ENCODE assay signal across 9 cellular contexts in genomic region chr7:130273081-130273699, GRCh38. TPM values are rescaled to one million over a fixed set of nuclear protein-coding genes. Genes with fewer than 3 reads are reported as not detected.
DNase-seq lines count a peak whose midpoint lies in the region; ATAC-seq and TF ChIP-seq lines count a peak whose summit lies in the region.
"Had no signal": no experiment of that assay in that cellular context is flagged by ENCODE, and none has a peak within 500 bp of the region (broad histone marks: within the 10 kb centered on the region; RNA-seq: fewer than 3 reads in every experiment).

No MANE protein-coding gene starts in this region.

- no peak for TF ChIP-seq POLR2A in stomach (IDR thresholded peaks at IDR 0.05)

- intact Hi-C loops in stomach (cut with DNase I; ENCODE audit: low total_unique reads), result no loop called here

- peak overlapping the region in 1 of 5 donors; percentile 43 for H3K27ac ChIP-seq in stomach
- H3K27ac ChIP-seq in effector memory CD4-positive, alpha-beta T cell (ENCODE audit: insufficient read depth, low read length, poor library complexity, severe bottlenecking), result no peak overlapping the region

- ATAC-seq in activated T-cell treated with anti-CD3 and anti-CD28 coated beads, Interleukin-2, amount 50 U/mL, for 4 hours, result no peak
- ATAC-seq in HG02798 (IDR thresholded peaks at IDR 0.05; ENCODE audit: poor library complexity, unreplicated experiment) (no peak), HG02884 (IDR thresholded peaks at IDR 0.05; ENCODE audit: unreplicated experiment) (no peak)

- peaks cover 4 to 25% (median 13%) of the 10 kb centered on the region in 4 donors for H3K4me1 ChIP-seq in stomach
- no peaks in the 10 kb centered on the region for H3K4me1 ChIP-seq in effector memory CD4-positive, alpha-beta T cell (ENCODE audit: control insufficient read depth, insufficient read depth, low read length, poor library complexity, severe bottlenecking)

- H3K36me3 ChIP-seq in stomach, result no peaks in the 10 kb centered on the region
- H3K36me3 ChIP-seq in effector memory CD4-positive, alpha-beta T cell (ENCODE audit: control insufficient read depth, insufficient read depth, low read length), result no peaks in the 10 kb centered on the region

- H3K4me3 ChIP-seq in AG10803 (ENCODE audit: low read length) (peak overlapping the region; percentile 26), stomach (peak overlapping the region; percentile 21 to 28 (median 23))
- H3K4me3 ChIP-seq in effector memory CD4-positive, alpha-beta T cell (ENCODE audit: insufficient read depth, low read depth, low read length, poor library complexity, severe bottlenecking), result no peak overlapping the region

- peaks cover 9% of the 10 kb centered on the region for H3K27me3 Mint-ChIP-seq in activated T-cell treated with anti-CD3 and anti-CD28 coated beads, Interleukin-2, amount 50 U/mL, for 4 hours (ENCODE audit: low read depth)

- DNase-seq in AG10803 (ENCODE audit: low read depth) (peak; percentile 28), NCI-H1092 (lab: John Stamatoyannopoulos, UW) (peak; percentile 96), iPS DF 19.7 (ENCODE audit: low read depth, low spot score) (peak; percentile 94), stomach (no peak)
- no peak for DNase-seq in activated T-cell treated with anti-CD3 and anti-CD28 coated beads, Interleukin-2, amount 50 U/mL, for 4 hours
- no peak for DNase-seq in effector memory CD4-positive, alpha-beta T cell

- H3K36me3 Mint-ChIP-seq in activated T-cell treated with anti-CD3 and anti-CD28 coated beads, Interleukin-2, amount 50 U/mL, for 4 hours (ENCODE audit: insufficient read depth), result no peaks in the 10 kb centered on the region

- TF ChIP-seq CTCF in AG10803 (conservative IDR thresholded peaks at IDR 0.05; ENCODE audit: low read length), result no peak
- TF ChIP-seq CTCF in stomach (IDR thresholded peaks at IDR 0.05), result no peak

- WGBS in stomach, 5 donors, result 5 to 16% (median 7%) methylated on average over 19 of the region's 19 CpGs

- H3K9me3 Mint-ChIP-seq in activated T-cell treated with anti-CD3 and anti-CD28 coated beads, Interleukin-2, amount 50 U/mL, for 4 hours, result no peaks in the 10 kb centered on the region

- peaks cover 16% of the 10 kb centered on the region for H3K4me1 Mint-ChIP-seq in activated T-cell treated with anti-CD3 and anti-CD28 coated beads, Interleukin-2, amount 50 U/mL, for 4 hours (ENCODE audit: low read depth)

- peaks cover 0 to 27% (median 15%) of the 10 kb centered on the region in 3 donors for H3K27me3 ChIP-seq in stomach
- H3K27me3 ChIP-seq in effector memory CD4-positive, alpha-beta T cell (replicated peaks; ENCODE audit: control insufficient read depth, insufficient read depth, low read length, poor library complexity, severe bottlenecking), result no peaks in the 10 kb centered on the region

- H3K4me3 Mint-ChIP-seq in activated T-cell treated with anti-CD3 and anti-CD28 coated beads, Interleukin-2, amount 50 U/mL, for 4 hours, result peak overlapping the region; percentile 5

- no peaks in the 10 kb centered on the region for H3K9me3 ChIP-seq in stomach
- no peaks in the 10 kb centered on the region for H3K9me3 ChIP-seq in effector memory CD4-positive, alpha-beta T cell (ENCODE audit: control insufficient read depth, low read length)

- TF ChIP-seq EP300 in stomach (IDR thresholded peaks at IDR 0.05), result no peak

RNA-seq across cellular contexts. Expression of gene CPA2, which starts 6.5 kb away (rescaled TPM):
- total RNA-seq in activated T-cell treated with anti-CD3 and anti-CD28 coated beads, Interleukin-2, amount 50 U/mL, for 4 hours, result 1 to 10 TPM in 1 of 3 donors, under 1 TPM in 2; 0.55 to 1.5 (median 0.87) TPM
- total RNA-seq in stomach, result 10 to 100 TPM in 3 of 5 donors, 1 to 10 TPM in 1, not detected in 1; 4.1 to 65.8 (median 40.9) TPM
- polyA plus RNA-seq in stomach, result 10 to 100 TPM; 54.9 to 62.8 (median 58.3) TPM
- total RNA-seq: activated CD8-positive, alpha-beta memory T cell treated with anti-CD3 and anti-CD28 coated beads for 36 hours had no signal

RNA-seq across cellular contexts. Expression of gene CPA4, which starts 19.8 kb away (rescaled TPM):
- total RNA-seq in activated T-cell treated with anti-CD3 and anti-CD28 coated beads, Interleukin-2, amount 50 U/mL, for 4 hours, result under 1 TPM in 2 of 3 donors, not detected in 1; 0.18 to 0.29 TPM
- not detected for total RNA-seq in stomach
- under 1 TPM in 2 of 3 donors, not detected in 1; 0.12 to 0.90 TPM for polyA plus RNA-seq in stomach
- total RNA-seq: activated CD8-positive, alpha-beta memory T cell treated with anti-CD3 and anti-CD28 coated beads for 36 hours had no signal

Comparison
In these comparisons a context has a peak if more than half of its experiments do, and no peak if none do; other contexts are left out.
1. DNase-seq: peak in AG10803 (single experiment), NCI-H1092 (single experiment) and iPS DF 19.7 (single experiment); none in activated T-cell treated with anti-CD3 and anti-CD28 coated beads, Interleukin-2, amount 50 U/mL, for 4 hours (single experiment), stomach (single experiment) and effector memory CD4-positive, alpha-beta T cell (0 of 3).